In the genomic region with DNA sequence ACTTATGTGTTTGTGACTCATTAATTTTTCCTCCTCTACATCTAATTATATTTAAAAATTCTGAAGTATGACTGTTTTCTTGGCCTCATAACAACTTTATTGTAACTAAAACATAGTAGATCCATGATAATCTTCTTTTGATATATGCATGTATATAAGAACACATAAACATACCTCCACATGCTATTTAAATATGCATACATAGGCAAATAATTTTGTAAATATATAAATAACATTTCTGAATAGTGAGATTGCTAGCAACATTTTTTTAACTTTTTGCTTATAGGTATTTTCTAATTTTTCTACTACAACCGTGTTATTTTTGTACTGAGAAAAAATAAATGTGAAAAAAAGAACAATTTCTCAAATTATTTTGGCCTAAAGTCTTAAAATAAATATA, we compare ENCODE assay signal across 28 cellular contexts.
"Had no signal": no experiment of that assay in that cellular context is flagged by ENCODE, and none has a peak within 500 bp of the region (broad histone marks: within the 10 kb centered on the region; RNA-seq: fewer than 3 reads in every experiment).

No MANE protein-coding gene starts in this region.

- H3K4me2 ChIP-seq: neural progenitor cell, smooth muscle cell had no signal

- DNase-seq: natural killer cell; occipital lobe; ovary; posterior cingulate gyrus; psoas muscle; right cardiac atrium; spleen; stimulated activated CD4-positive, alpha-beta T cell treated with anti-CD3 and anti-CD28 coated beads, Interleukin-12 subunit alpha, Interleukin-12 subunit beta, amount 100 ng/mL, for 4 hours; stimulated activated CD4-positive, alpha-beta T cell treated with anti-CD3 and anti-CD28 coated beads, Interleukin-1b, Interleukin-23, amount 100 ng/mL, for 48 hours; stimulated activated CD4-positive, alpha-beta T cell treated with anti-CD3 and anti-CD28 coated beads, Interleukin-4, amount 100 ng/mL, for 1 hour; stimulated activated CD4-positive, alpha-beta T cell treated with anti-CD3 and anti-CD28 coated beads, Interleukin-4, amount 100 ng/mL, for 4 hours; stimulated activated CD8-positive, alpha-beta memory T cell treated with anti-CD3 and anti-CD28 coated beads, Interleukin-4, amount 100 ng/mL, for 48 hours; stimulated activated naive CD4-positive, alpha-beta T cell; stimulated activated naive CD8-positive, alpha-beta T cell treated with anti-CD3 and anti-CD28 coated beads, Interleukin-15, amount 100 ng/mL, for 72 hours; stimulated activated naive CD8-positive, alpha-beta T cell treated with anti-CD3 and anti-CD28 coated beads, Interleukin-15, Interleukin-2, amounts not matched to agents 100 U/mL and 50 U/mL, for 24 hours; substantia nigra; testis; tibial artery; transverse colon; upper lobe of right lung; uterus had no signal

- H3K27me3 ChIP-seq: ovary, spleen, suprapubic skin, testis, tibial artery, transverse colon, upper lobe of right lung, uterus had no signal

- H3K4me1 ChIP-seq: parathyroid adenoma, psoas muscle, spleen, suprapubic skin, tibial artery, transverse colon, upper lobe of right lung, uterus had no signal

- H3K9ac ChIP-seq: neural progenitor cell, parathyroid adenoma had no signal

- ATAC-seq: natural killer cell; psoas muscle; right cardiac atrium; sciatic nerve; stimulated activated memory B cell treated with anti-CD40 and anti-IgM and Interleukin-4, amounts not matched to agents 10 μg/mL and 1 μg/mL and 100 μg/mL, for 72 hours; stimulated activated naive CD8-positive, alpha-beta T cell treated with anti-CD3 and anti-CD28 coated beads, Interleukin-15, amount 100 ng/mL, for 72 hours; stimulated activated naive CD8-positive, alpha-beta T cell treated with anti-CD3 and anti-CD28 coated beads, Interleukin-15, Interleukin-2, amounts not matched to agents 100 U/mL and 50 U/mL, for 24 hours; upper lobe of right lung had no signal

- H3K27ac ChIP-seq: neural progenitor cell, ovary, parathyroid adenoma, psoas muscle, skin epidermis, spleen, suprapubic skin, testis, tibial artery, transverse colon, upper lobe of right lung, uterus had no signal

- H3K36me3 ChIP-seq: neural progenitor cell, ovary, spleen, suprapubic skin, tibial artery, transverse colon, upper lobe of right lung, uterus had no signal

- H3K4me3 ChIP-seq: neural progenitor cell, ovary, psoas muscle, skin epidermis, smooth muscle cell, spleen, suprapubic skin, testis, tibial artery, transverse colon, upper lobe of right lung, uterus had no signal

- H2AFZ ChIP-seq: neural progenitor cell, parathyroid adenoma had no signal

- H3K79me2 ChIP-seq: parathyroid adenoma had no signal

- H3K9me3 ChIP-seq: ovary, psoas muscle, spleen, suprapubic skin, testis, tibial artery, transverse colon, upper lobe of right lung, uterus had no signal
